ENCODE assay signal across 8 cellular contexts in the genomic region with DNA sequence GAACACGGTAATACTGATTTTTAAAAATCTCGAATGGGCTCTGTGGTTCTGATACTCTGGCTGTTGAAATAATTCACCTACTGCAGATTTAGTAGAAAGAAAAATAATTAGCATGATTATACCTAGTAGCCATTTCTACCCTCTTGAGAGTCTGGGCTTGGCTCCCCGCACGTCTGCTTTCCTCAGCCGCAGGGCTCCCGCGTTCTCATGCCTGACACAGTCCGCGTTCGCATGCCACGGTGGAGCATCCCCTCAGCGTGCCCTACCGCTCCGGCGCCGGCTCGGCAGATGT. TPM values are rescaled to one million over a fixed set of nuclear protein-coding genes. Genes with fewer than 3 reads are reported as not detected.
DNase-seq lines count a peak whose midpoint lies in the region; ATAC-seq and TF ChIP-seq lines count a peak whose summit lies in the region.

No MANE protein-coding gene starts in this region.

- H3K9ac ChIP-seq in Karpas-422 (ENCODE audit: low read length): peak overlapping the region; percentile 99

- peaks cover 29% of the 10 kb centered on the region for H4K20me1 ChIP-seq in Karpas-422 (ENCODE audit: insufficient read depth, low read depth, low read length)

- peaks cover 42% of the 10 kb centered on the region for H3K79me2 ChIP-seq in Karpas-422 (ENCODE audit: low read length)

- ATAC-seq in naive thymus-derived CD8-positive, alpha-beta T cell: no peak
- ATAC-seq in HG03460 (IDR thresholded peaks at IDR 0.05; ENCODE audit: unreplicated experiment) (no peak), GM18861 (IDR thresholded peaks at IDR 0.05; ENCODE audit: unreplicated experiment) (no peak)

- H3K27me3 Mint-ChIP-seq in naive thymus-derived CD8-positive, alpha-beta T cell: no peaks in the 10 kb centered on the region

- H3K36me3 Mint-ChIP-seq in naive thymus-derived CD8-positive, alpha-beta T cell: peaks cover 0 to 22% (median 12%) of the 10 kb centered on the region in 3 donors

- no peaks in the 10 kb centered on the region for H3K27me3 ChIP-seq in BE2C
- H3K27me3 ChIP-seq in Karpas-422 (ENCODE audit: low read length): no peaks in the 10 kb centered on the region

- H3K27ac ChIP-seq in Karpas-422 (ENCODE audit: low read length) (peak overlapping the region; percentile 90), coronary artery (peak overlapping the region; percentile 99)

- TF ChIP-seq CTCF in BE2C (IDR thresholded peaks at IDR 0.05; ENCODE audit: low read depth, low read length) (no peak), coronary artery (IDR thresholded peaks at IDR 0.05) (no peak)

- H3K9me2 ChIP-seq in Karpas-422 (replicated peaks; ENCODE audit: insufficient read depth, low read length): no peaks in the 10 kb centered on the region

- H2AFZ ChIP-seq in Karpas-422 (ENCODE audit: low read length): peak overlapping the region; percentile 92

- H3K4me1 ChIP-seq in BE2C (no peaks in the 10 kb centered on the region), Karpas-422 (ENCODE audit: low read length) (peaks cover 35% of the 10 kb centered on the region)

- H3K4me3 ChIP-seq in BE2C (ENCODE audit: low read depth, low read length) (peak overlapping the region; percentile 77), Karpas-422 (ENCODE audit: low read length) (peak overlapping the region; percentile 98), coronary artery (peak overlapping the region; percentile 98)

- H3K9me3 Mint-ChIP-seq in naive thymus-derived CD8-positive, alpha-beta T cell: no peaks in the 10 kb centered on the region

- peak overlapping the region; percentile 95 to 99 (median 97) for H3K4me3 Mint-ChIP-seq in naive thymus-derived CD8-positive, alpha-beta T cell

- peaks cover 19 to 39% (median 23%) of the 10 kb centered on the region in 4 donors for H3K4me1 Mint-ChIP-seq in naive thymus-derived CD8-positive, alpha-beta T cell

- H3K4me2 ChIP-seq in Karpas-422 (ENCODE audit: low read depth, low read length, poor library complexity, severe bottlenecking): peak overlapping the region; percentile 75

- peak overlapping the region; percentile 95 to 100 (median 98) for H3K27ac Mint-ChIP-seq in naive thymus-derived CD8-positive, alpha-beta T cell

- POLR2A ChIA-PET in naive thymus-derived CD8-positive, alpha-beta T cell (lab: Charles Lee): interaction anchor here (0.9 to 1.8 kb wide), 10 partner anchors 10 to 276 kb away, joined by 3 to 20 read pairs (median 4); a partner anchor contains a TSS

- H3K36me3 ChIP-seq in BE2C (peaks cover 10% of the 10 kb centered on the region), Karpas-422 (ENCODE audit: insufficient read depth, low read length) (peaks cover 19% of the 10 kb centered on the region)

- in situ Hi-C loops in G401 (cut with HindIII; ENCODE audit: low sequenced_read_pairs): no loop called here

- H3K9me3 ChIP-seq in BE2C: no peaks in the 10 kb centered on the region
- H3K9me3 ChIP-seq in Karpas-422 (ENCODE audit: low read length): no peaks in the 10 kb centered on the region

- no peak for DNase-seq in BE2C
- no peak for DNase-seq in Karpas-422
- DNase-seq in coronary artery (ENCODE audit: low spot score): no peak
- no peak for DNase-seq in naive thymus-derived CD8-positive, alpha-beta T cell
- DNase-seq in stimulated activated CD4-positive, alpha-beta T cell treated with anti-CD3 and anti-CD28 coated beads, Interleukin-12 subunit alpha, Interleukin-12 subunit beta, amount 100 ng/mL, for 4 hours: no peak
- no peak for DNase-seq in G401 (ENCODE audit: low spot score)

RNA-seq across cellular contexts. Expression of a gene that starts 0.9 kb away (rescaled TPM):
- 63.9 TPM for polyA plus RNA-seq in BE2C (2012; ENCODE audit: insufficient read depth, insufficient read length, low read depth)
- 67.3 and 69.0 TPM in 2 replicates for total RNA-seq in Karpas-422 (2014; rRNA removed; shearing (Covaris generic); ENCODE audit: low replicate concordance)
- 100 to 1,000 TPM; 155 to 168 TPM for total RNA-seq in naive thymus-derived CD8-positive, alpha-beta T cell
- polyA plus RNA-seq in naive thymus-derived CD8-positive, alpha-beta T cell: 10 to 100 TPM; 69.8 to 97.1 (median 93.0) TPM
- total RNA-seq in G401 (2014; rRNA removed; shearing (Covaris generic)): 55.7 and 84.3 TPM in 2 replicates
